Comparison of ENCODE assay signal across 10 cellular contexts in genomic region chr6:139763468-139764214, GRCh38.
DNase-seq lines count a peak whose midpoint lies in the region; FAIRE-seq lines count a peak whose summit lies in the region.
"Had no signal": no experiment of that assay in that cellular context is flagged by ENCODE, and none has a peak within 500 bp of the region (broad histone marks: within the 10 kb centered on the region; RNA-seq: fewer than 3 reads in every experiment).

No MANE protein-coding gene starts in this region.

- no peak overlapping the region for H3K4me3 ChIP-seq in duodenal mucosa (ENCODE audit: low read depth in 1 of 2, low read length in 2 of 2)
- H3K4me3 ChIP-seq in skeletal muscle satellite cell (ENCODE audit: low read length) = no peak overlapping the region
- H3K4me3 ChIP-seq in H7 (ENCODE audit: insufficient read depth, low read depth, low read length) = no peak overlapping the region

- H3K4me2 ChIP-seq in skeletal muscle satellite cell (ENCODE audit: low read length) = peak overlapping the region; percentile 0

- no peaks in the 10 kb centered on the region for H3K36me3 ChIP-seq in duodenal mucosa (ENCODE audit: control insufficient read depth in 1 of 2, insufficient read depth in 2 of 2, low read length in 2 of 2)
- H3K36me3 ChIP-seq in skeletal muscle satellite cell (ENCODE audit: insufficient read depth, low read length) = no peaks in the 10 kb centered on the region
- H3K36me3 ChIP-seq in H7 (replicated peaks; ENCODE audit: control insufficient read depth, insufficient read depth, low read length) = no peaks in the 10 kb centered on the region

- H3K27me3 ChIP-seq in duodenal mucosa (ENCODE audit: control insufficient read depth in 1 of 2, insufficient read depth in 2 of 2, low read length in 2 of 2) (no peaks in the 10 kb centered on the region), skeletal muscle satellite cell (ENCODE audit: control insufficient read depth, insufficient read depth, low read length) (no peaks in the 10 kb centered on the region), H7 (ENCODE audit: control insufficient read depth, insufficient read depth, low read length) (no peaks in the 10 kb centered on the region)

- H3K4me1 ChIP-seq in duodenal mucosa (ENCODE audit: control insufficient read depth in 1 of 2, insufficient read depth in 2 of 2, low read length in 2 of 2) (peaks cover 10 to 23% of the 10 kb centered on the region in 2 donors), skeletal muscle satellite cell (ENCODE audit: control insufficient read depth, insufficient read depth, low read length) (peaks cover 45% of the 10 kb centered on the region)

- DNase-seq in GM04503 (ENCODE audit: low read depth) (peak; percentile 39), RCC 7860 (ENCODE audit: low spot score) (peak; percentile 16), HTR-8/SVneo (ENCODE audit: insufficient read length, low spot score) (no peak), H7 (no peak)
- no peak for DNase-seq in stimulated activated CD8-positive, alpha-beta memory T cell treated with anti-CD3 and anti-CD28 coated beads, Interleukin-4, amount 100 ng/mL, for 48 hours
- DNase-seq in activated naive CD4-positive, alpha-beta T cell (lab: John Stamatoyannopoulos, UW) = no peak
- DNase-seq: NCI-H1930; stimulated activated CD4-positive, alpha-beta T cell treated with anti-CD3 and anti-CD28 coated beads, Interleukin-15, amount 100 ng/mL, for 24 hours had no signal

- H3K9me3 ChIP-seq in duodenal mucosa (ENCODE audit: control insufficient read depth in 1 of 2, low read length in 2 of 2) (no peaks in the 10 kb centered on the region), skeletal muscle satellite cell (replicated peaks; ENCODE audit: low read length) (no peaks in the 10 kb centered on the region)

- H3K27ac ChIP-seq in duodenal mucosa (ENCODE audit: low read depth, low read length) = peak overlapping the region; percentile 47

- no peak for FAIRE-seq in RCC 7860 (lab: Jason Lieb, UNC)
- no peak for FAIRE-seq in HTR-8/SVneo (lab: Jason Lieb, UNC)

- H3K9ac ChIP-seq in duodenal mucosa (ENCODE audit: low read depth in 1 of 2, low read length in 2 of 2) = no peak overlapping the region
- peak overlapping the region; percentile 74 for H3K9ac ChIP-seq in skeletal muscle satellite cell (ENCODE audit: low read depth, low read length)

Comparison
In these comparisons a context has a peak if more than half of its experiments do, and no peak if none do; other contexts are left out.
1. DNase-seq: peak in GM04503 (single experiment) and RCC 7860 (single experiment); none in stimulated activated CD8-positive, alpha-beta memory T cell treated with anti-CD3 and anti-CD28 coated beads, Interleukin-4, amount 100 ng/mL, for 48 hours (single experiment), HTR-8/SVneo (single experiment), H7 (single experiment) and activated naive CD4-positive, alpha-beta T cell (0 of 4).